Comparison of ENCODE assay signal across 1 cellular context in genomic region chr10:119892188-119893065, GRCh38.
TF ChIP-seq lines count a peak whose summit lies in the region.

Gene SEC23IP, plus strand, starts transcription at chr10:119892730. Its CDS starts 53 bp downstream, at chr10:119892783.

TF ChIP-seq in HepG2, 621 proteins besides CTCF, POLR2A, EP300 and RAD21 (continued from another document and continues in another):
- no peak; the same call in 1 of the 2 replicates for TF ChIP-seq HES4 (CRISPR knock-in tag; IDR thresholded peaks at IDR 0.05; ENCODE audit: borderline replicate concordance)
- no peak for TF ChIP-seq ZNF737 (CRISPR knock-in tag; IDR thresholded peaks at IDR 0.05; ENCODE audit: borderline replicate concordance)
- TF ChIP-seq ZBTB38 (CRISPR knock-in tag; IDR thresholded peaks at IDR 0.05), result no peak; the same call in none of the 2 replicates
- TF ChIP-seq RBM22 (optimal IDR thresholded peaks at IDR 0.05; ENCODE audit: low read length), result no peak
- TF ChIP-seq ZNF609 (CRISPR knock-in tag; IDR thresholded peaks at IDR 0.05; ENCODE audit: borderline replicate concordance), result peak; percentile 63; the same call in 1 of the 2 replicates
- TF ChIP-seq ZSCAN5A (CRISPR knock-in tag; IDR thresholded peaks at IDR 0.05; ENCODE audit: borderline replicate concordance), result peak; percentile 73; the same call in 1 of the 2 replicates
- TF ChIP-seq CBFB (CRISPR knock-in tag; IDR thresholded peaks at IDR 0.05), result peak; percentile 88
- TF ChIP-seq PITX1 (CRISPR knock-in tag; IDR thresholded peaks at IDR 0.05), result peak; percentile 77
- 0 out of 2 replicates have a peak, but pooled peaks have one; percentile 41 for TF ChIP-seq POLR2AphosphoS2 (IDR thresholded peaks at IDR 0.05; ENCODE audit: low read depth, low read length)
- 0 out of 2 replicates have a peak, but pooled peaks have one; percentile 65 for TF ChIP-seq ZMYM2 (CRISPR knock-in tag; IDR thresholded peaks at IDR 0.05)
- peak; percentile 65; the same call in 1 of the 2 replicates for TF ChIP-seq CAMTA2 (CRISPR knock-in tag; IDR thresholded peaks at IDR 0.05; ENCODE audit: borderline replicate concordance)
- TF ChIP-seq BORCS8-MEF2B (CRISPR knock-in tag; IDR thresholded peaks at IDR 0.05), result peak; percentile 75; the same call in 1 of the 2 replicates
- peak; percentile 61; the same call in 1 of the 2 replicates for TF ChIP-seq GATA4 (IDR thresholded peaks at IDR 0.05; ENCODE audit: borderline replicate concordance, low read depth)
- peak; percentile 68 for TF ChIP-seq HNRNPLL (IDR thresholded peaks at IDR 0.05; ENCODE audit: low read depth, low read length, poor library complexity, severe bottlenecking)
- no peak for TF ChIP-seq ZBTB46 (CRISPR knock-in tag; IDR thresholded peaks at IDR 0.05; ENCODE audit: borderline replicate concordance)
- TF ChIP-seq, protein P1, sequence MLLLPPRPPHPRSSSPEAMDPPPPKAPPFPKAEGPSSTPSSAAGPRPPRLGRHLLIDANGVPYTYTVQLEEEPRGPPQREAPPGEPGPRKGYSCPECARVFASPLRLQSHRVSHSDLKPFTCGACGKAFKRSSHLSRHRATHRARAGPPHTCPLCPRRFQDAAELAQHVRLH (CRISPR knock-in tag; IDR thresholded peaks at IDR 0.05; ENCODE audit: borderline replicate concordance, low read depth), result peak; percentile 86
- TF ChIP-seq FOXA3 (CRISPR knock-in tag; IDR thresholded peaks at IDR 0.05), result peak; percentile 79
- 0 out of 2 replicates have a peak, but pooled peaks have one; percentile 6 for TF ChIP-seq ZNF740 (CRISPR knock-in tag; IDR thresholded peaks at IDR 0.05)
- TF ChIP-seq ZNF460 (CRISPR knock-in tag; IDR thresholded peaks at IDR 0.05; ENCODE audit: borderline replicate concordance), result peak; percentile 34; the same call in 1 of the 2 replicates
- no peak for TF ChIP-seq ZNF234 (CRISPR knock-in tag; conservative IDR thresholded peaks at IDR 0.05)
- peak; percentile 69 for TF ChIP-seq SOX5 (CRISPR knock-in tag; IDR thresholded peaks at IDR 0.05; ENCODE audit: borderline replicate concordance)
- TF ChIP-seq MEIS2 (CRISPR knock-in tag; IDR thresholded peaks at IDR 0.05), result peak; percentile 54; the same call in 1 of the 2 replicates
- peak; percentile 92; the same call in 1 of the 2 replicates for TF ChIP-seq KLF11 (CRISPR knock-in tag; IDR thresholded peaks at IDR 0.05)
- peak; percentile 96 for TF ChIP-seq GMEB1 (CRISPR knock-in tag; IDR thresholded peaks at IDR 0.05; ENCODE audit: borderline replicate concordance)
- peak; percentile 46; the same call in 1 of the 2 replicates for TF ChIP-seq TBX3 (IDR thresholded peaks at IDR 0.05; ENCODE audit: borderline replicate concordance)
- TF ChIP-seq, protein P2, sequence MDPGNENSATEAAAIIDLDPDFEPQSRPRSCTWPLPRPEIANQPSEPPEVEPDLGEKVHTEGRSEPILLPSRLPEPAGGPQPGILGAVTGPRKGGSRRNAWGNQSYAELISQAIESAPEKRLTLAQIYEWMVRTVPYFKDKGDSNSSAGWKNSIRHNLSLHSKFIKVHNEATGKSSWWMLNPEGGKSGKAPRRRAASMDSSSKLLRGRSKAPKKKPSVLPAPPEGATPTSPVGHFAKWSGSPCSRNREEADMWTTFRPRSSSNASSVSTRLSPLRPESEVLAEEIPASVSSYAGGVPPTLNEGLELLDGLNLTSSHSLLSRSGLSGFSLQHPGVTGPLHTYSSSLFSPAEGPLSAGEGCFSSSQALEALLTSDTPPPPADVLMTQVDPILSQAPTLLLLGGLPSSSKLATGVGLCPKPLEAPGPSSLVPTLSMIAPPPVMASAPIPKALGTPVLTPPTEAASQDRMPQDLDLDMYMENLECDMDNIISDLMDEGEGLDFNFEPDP (CRISPR knock-in tag; conservative IDR thresholded peaks at IDR 0.05), result no peak
- TF ChIP-seq ZBTB8A (CRISPR knock-in tag; IDR thresholded peaks at IDR 0.05; ENCODE audit: borderline replicate concordance, low read depth), result 0 out of 2 replicates have a peak, but pooled peaks have one; percentile 41
- 0 out of 2 replicates have a peak, but pooled peaks have one; percentile 29 for TF ChIP-seq PCBP1 (IDR thresholded peaks at IDR 0.05; ENCODE audit: borderline replicate concordance, low read depth, low read length)
- TF ChIP-seq HNRNPK (IDR thresholded peaks at IDR 0.05; ENCODE audit: low read depth, low read length, poor library complexity, severe bottlenecking), result no peak
- TF ChIP-seq MAZ (IDR thresholded peaks at IDR 0.05; ENCODE audit: borderline replicate concordance, low read depth, low read length), result peak; percentile 43; the same call in 1 of the 2 replicates
- peak; percentile 88 for TF ChIP-seq MAZ (CRISPR knock-in tag; IDR thresholded peaks at IDR 0.05; ENCODE audit: low read depth)
- no peak for TF ChIP-seq TP53 (CRISPR knock-in tag; conservative IDR thresholded peaks at IDR 0.05)
- peak; percentile 83 for TF ChIP-seq ZMYM3 (CRISPR knock-in tag; IDR thresholded peaks at IDR 0.05)
- TF ChIP-seq DNMT3B (CRISPR knock-in tag; conservative IDR thresholded peaks at IDR 0.05), result peak; percentile 61; the same call in 1 of the 2 replicates
- TF ChIP-seq ZNF761 (CRISPR knock-in tag; conservative IDR thresholded peaks at IDR 0.05), result peak; percentile 66; the same call in 1 of the 2 replicates
- TF ChIP-seq ZNF883 (CRISPR knock-in tag; IDR thresholded peaks at IDR 0.05; ENCODE audit: not compliant biosample characterization), result peak; percentile 96
- TF ChIP-seq XBP1 (CRISPR knock-in tag; IDR thresholded peaks at IDR 0.05), result 0 out of 2 replicates have a peak, but pooled peaks have one; percentile 9
- TF ChIP-seq HDAC6 (IDR thresholded peaks at IDR 0.05; ENCODE audit: low read depth, low read length), result no peak
- TF ChIP-seq NR2F2 (IDR thresholded peaks at IDR 0.05; ENCODE audit: borderline replicate concordance, low read depth), result no peak; the same call in 1 of the 2 replicates
- peak; percentile 93 for TF ChIP-seq PHF20 (CRISPR knock-in tag; IDR thresholded peaks at IDR 0.05)
- TF ChIP-seq DMTF1 (CRISPR knock-in tag; IDR thresholded peaks at IDR 0.05), result no peak
- TF ChIP-seq ZEB1 (IDR thresholded peaks at IDR 0.05; ENCODE audit: insufficient replicate concordance, low read depth), result no peak
- TF ChIP-seq, protein P3, sequence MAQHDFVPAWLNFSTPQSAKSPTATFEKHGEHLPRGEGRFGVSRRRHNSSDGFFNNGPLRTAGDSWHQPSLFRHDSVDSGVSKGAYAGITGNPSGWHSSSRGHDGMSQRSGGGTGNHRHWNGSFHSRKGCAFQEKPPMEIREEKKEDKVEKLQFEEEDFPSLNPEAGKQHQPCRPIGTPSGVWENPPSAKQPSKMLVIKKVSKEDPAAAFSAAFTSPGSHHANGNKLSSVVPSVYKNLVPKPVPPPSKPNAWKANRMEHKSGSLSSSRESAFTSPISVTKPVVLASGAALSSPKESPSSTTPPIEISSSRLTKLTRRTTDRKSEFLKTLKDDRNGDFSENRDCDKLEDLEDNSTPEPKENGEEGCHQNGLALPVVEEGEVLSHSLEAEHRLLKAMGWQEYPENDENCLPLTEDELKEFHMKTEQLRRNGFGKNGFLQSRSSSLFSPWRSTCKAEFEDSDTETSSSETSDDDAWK (CRISPR knock-in tag; IDR thresholded peaks at IDR 0.05), result no peak
- peak; percentile 80; the same call in 1 of the 2 replicates for TF ChIP-seq ZNF205 (CRISPR knock-in tag; IDR thresholded peaks at IDR 0.05)
- TF ChIP-seq MBD4 (IDR thresholded peaks at IDR 0.05; ENCODE audit: borderline replicate concordance, low read length), result no peak
- TF ChIP-seq TIGD3 (CRISPR knock-in tag; IDR thresholded peaks at IDR 0.05; ENCODE audit: borderline replicate concordance), result peak; percentile 92; the same call in 1 of the 2 replicates
- peak; percentile 30; the same call in 1 of the 2 replicates for TF ChIP-seq ZC3H4 (CRISPR knock-in tag; IDR thresholded peaks at IDR 0.05; ENCODE audit: borderline replicate concordance)
